In the genomic region with DNA sequence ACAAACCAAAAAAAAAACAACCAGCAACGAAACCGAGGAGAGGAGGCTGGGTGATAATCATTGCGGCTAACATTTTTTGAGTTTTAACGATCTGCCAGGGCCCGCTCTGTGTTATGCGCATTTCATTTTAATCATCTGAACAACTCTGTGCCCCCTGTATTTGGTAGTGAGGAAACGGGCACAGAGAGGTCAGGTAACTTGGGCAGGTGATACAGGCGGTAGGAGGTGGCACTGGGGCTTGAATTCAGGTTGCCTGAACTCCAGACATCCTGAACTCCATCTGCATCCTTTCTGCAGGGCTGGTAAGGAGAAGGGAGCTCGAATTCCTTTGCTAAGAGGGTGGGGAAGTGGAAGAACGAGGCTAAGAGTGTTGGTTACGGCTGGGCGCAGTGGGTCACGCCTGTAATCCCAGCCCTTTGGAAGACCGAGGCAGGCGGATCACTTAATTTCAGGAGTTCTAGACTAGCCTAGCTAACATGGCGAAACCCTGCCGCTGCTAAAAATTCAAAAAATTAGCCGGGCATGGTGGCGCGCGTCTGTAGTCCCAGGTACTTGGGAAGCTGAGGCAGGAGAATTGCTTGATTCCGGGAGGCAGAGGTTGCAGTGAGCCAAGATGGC, we compare ENCODE assay signal across 9 cellular contexts. TPM values are rescaled to one million over a fixed set of nuclear protein-coding genes. Genes with fewer than 3 reads are reported as not detected.
A peak's percentile ranks its signal among the peaks of the same experiment; 100 is the strongest.
DNase-seq lines count a peak whose midpoint lies in the region; ATAC-seq and TF ChIP-seq lines count a peak whose summit lies in the region.
"Had no signal": no experiment of that assay in that cellular context is flagged by ENCODE, and none has a peak within 500 bp of the region (broad histone marks: within the 10 kb centered on the region; RNA-seq: fewer than 3 reads in every experiment).

No MANE protein-coding gene starts in this region.

- H3K4me1 Mint-ChIP-seq in activated naive CD4-positive, alpha-beta T cell treated with anti-CD3 and anti-CD28 coated beads, Interleukin-2, amount 50 U/mL, for 24 hours: peaks cover 60% of the 10 kb centered on the region
- peaks cover 65% of the 10 kb centered on the region for H3K4me1 Mint-ChIP-seq in activated naive CD8-positive, alpha-beta T cell treated with anti-CD3 and anti-CD28 coated beads, Interleukin-2, amount 50 U/mL, for 24 hours

- H3K4me3 Mint-ChIP-seq in activated naive CD4-positive, alpha-beta T cell treated with anti-CD3 and anti-CD28 coated beads, Interleukin-2, amount 50 U/mL, for 24 hours: peak overlapping the region; percentile 97
- peak overlapping the region; percentile 90 for H3K4me3 Mint-ChIP-seq in activated naive CD8-positive, alpha-beta T cell treated with anti-CD3 and anti-CD28 coated beads, Interleukin-2, amount 50 U/mL, for 24 hours

- no peaks in the 10 kb centered on the region for H3K27me3 Mint-ChIP-seq in activated naive CD4-positive, alpha-beta T cell treated with anti-CD3 and anti-CD28 coated beads, Interleukin-2, amount 50 U/mL, for 24 hours
- H3K27me3 Mint-ChIP-seq in activated naive CD8-positive, alpha-beta T cell treated with anti-CD3 and anti-CD28 coated beads, Interleukin-2, amount 50 U/mL, for 24 hours: no peaks in the 10 kb centered on the region

- peaks cover 0 to 4% (median 0%) of the 10 kb centered on the region in 4 donors for H3K4me1 ChIP-seq in right lobe of liver
- H3K4me1 ChIP-seq in urinary bladder (ENCODE audit: insufficient read depth): no peaks in the 10 kb centered on the region

- intact Hi-C loops in right lobe of liver (cut with DNase I) (no loop called here), lower leg skin (cut with DNase I; ENCODE audit: low total_unique reads) (no loop called here)

- no peak for ATAC-seq in activated naive CD8-positive, alpha-beta T cell treated with anti-CD3 and anti-CD28 coated beads, Interleukin-2, amount 50 U/mL, for 24 hours
- no peak for ATAC-seq in right lobe of liver
- ATAC-seq in HG03108 (IDR thresholded peaks at IDR 0.05; ENCODE audit: unreplicated experiment): no peak

- DNase-seq in activated naive CD4-positive, alpha-beta T cell treated with Interleukin-2 at 50 U/mL for 16 hours: no peak
- no peak for DNase-seq in activated naive CD8-positive, alpha-beta T cell treated with anti-CD3 and anti-CD28 coated beads, Interleukin-2, amount 50 U/mL, for 24 hours
- DNase-seq in right lobe of liver (peak in 1 of 3 donors; percentile 37), lower leg skin (ENCODE audit: low spot score in 2 of 2) (no peak), NCI-H524 treated with DMSO at 0.1 percent for 48 hours (lab: John Stamatoyannopoulos, UW) (no peak)
- DNase-seq: activated CD4-positive, alpha-beta T cell treated with anti-CD3 and anti-CD28 coated beads, Interleukin-2, amount 50 U/mL, for 1 hour had no signal

- H3K27ac ChIP-seq in right lobe of liver (no peak overlapping the region), urinary bladder (ENCODE audit: low read depth) (no peak overlapping the region)

- H3K9me3 Mint-ChIP-seq in activated naive CD4-positive, alpha-beta T cell treated with anti-CD3 and anti-CD28 coated beads, Interleukin-2, amount 50 U/mL, for 24 hours: no peaks in the 10 kb centered on the region
- H3K9me3 Mint-ChIP-seq in activated naive CD8-positive, alpha-beta T cell treated with anti-CD3 and anti-CD28 coated beads, Interleukin-2, amount 50 U/mL, for 24 hours: no peaks in the 10 kb centered on the region

- H3K27ac Mint-ChIP-seq in activated naive CD4-positive, alpha-beta T cell treated with anti-CD3 and anti-CD28 coated beads, Interleukin-2, amount 50 U/mL, for 24 hours: peak overlapping the region; percentile 97
- peak overlapping the region; percentile 92 for H3K27ac Mint-ChIP-seq in activated naive CD8-positive, alpha-beta T cell treated with anti-CD3 and anti-CD28 coated beads, Interleukin-2, amount 50 U/mL, for 24 hours

- H3K9me3 ChIP-seq in right lobe of liver: no peaks in the 10 kb centered on the region

- peaks cover 0 to 10% (median 0%) of the 10 kb centered on the region in 4 donors for H3K36me3 ChIP-seq in right lobe of liver
- peaks cover 2% of the 10 kb centered on the region for H3K36me3 ChIP-seq in urinary bladder (ENCODE audit: insufficient read depth)

- peak overlapping the region; percentile 55 to 97 (median 82) for H3K4me3 ChIP-seq in right lobe of liver
- peak overlapping the region; percentile 76 for H3K4me3 ChIP-seq in urinary bladder (ENCODE audit: low read depth, low read length)
- H3K4me3 ChIP-seq in lower leg skin (ENCODE audit: low read depth, poor library complexity, severe bottlenecking): no peak overlapping the region

- H3K27me3 ChIP-seq in right lobe of liver: no peaks in the 10 kb centered on the region

- TF ChIP-seq CTCF in right lobe of liver (IDR thresholded peaks at IDR 0.05) (no peak), lower leg skin (IDR thresholded peaks at IDR 0.05) (no peak)

- WGBS in right lobe of liver (ENCODE audit: insufficient coverage, low coverage, low lambda C conversion rate, missing lambda C conversion rate): 67% methylated on average over 10 of the region's 22 CpGs
- 72% methylated on average over 22 of the region's 22 CpGs for WGBS in urinary bladder
- 72 to 76% methylated on average over 22 of the region's 22 CpGs for WGBS in lower leg skin, 2 donors

- peaks cover 10% of the 10 kb centered on the region for H3K36me3 Mint-ChIP-seq in activated naive CD4-positive, alpha-beta T cell treated with anti-CD3 and anti-CD28 coated beads, Interleukin-2, amount 50 U/mL, for 24 hours
- peaks cover 11% of the 10 kb centered on the region for H3K36me3 Mint-ChIP-seq in activated naive CD8-positive, alpha-beta T cell treated with anti-CD3 and anti-CD28 coated beads, Interleukin-2, amount 50 U/mL, for 24 hours (ENCODE audit: low read depth)

- no peak for TF ChIP-seq POLR2A in right lobe of liver (IDR thresholded peaks at IDR 0.05)
- TF ChIP-seq POLR2A in lower leg skin (IDR thresholded peaks at IDR 0.05): no peak

RNA-seq across cellular contexts. Expression of a gene that starts 1.1 kb away (rescaled TPM):
- 1 to 10 TPM; 3.8 to 9.8 (median 6.6) TPM for total RNA-seq in right lobe of liver
- 25.7 TPM for total RNA-seq in urinary bladder
- polyA plus RNA-seq in urinary bladder: 26.0 TPM
- total RNA-seq in lower leg skin: 10 to 100 TPM in 2 of 4 donors, 1 to 10 TPM in 2; 4.3 to 21.8 (median 11.7) TPM

RNA-seq across cellular contexts. Expression of a gene that starts 6.6 kb away (rescaled TPM):
- total RNA-seq in right lobe of liver: not detected
- total RNA-seq in urinary bladder: not detected
- not detected for polyA plus RNA-seq in urinary bladder
- total RNA-seq in lower leg skin: not detected

RNA-seq across cellular contexts. Expression of a gene that starts 58.4 kb away (rescaled TPM):
- total RNA-seq in right lobe of liver: 10 to 100 TPM; 25.0 to 46.6 (median 30.8) TPM
- 15.8 TPM for total RNA-seq in urinary bladder
- 47.1 TPM for polyA plus RNA-seq in urinary bladder
- 10 to 100 TPM; 21.2 to 42.2 (median 24.8) TPM for total RNA-seq in lower leg skin

RNA-seq across cellular contexts. Expression of a gene that starts 58.6 kb away (rescaled TPM):
- total RNA-seq in right lobe of liver (1 to 10 TPM in 3 of 6 experiments, under 1 TPM in 3; 0.86 to 1.7 (median 1.1) TPM), urinary bladder (4.1 TPM), lower leg skin (1 to 10 TPM; 2.1 to 3.2 (median 2.5) TPM)
- polyA plus RNA-seq in urinary bladder: 1.9 TPM
